14 cellular contexts compared by ENCODE assay signal in genomic region chr14:52954346-52955214, GRCh38. TPM values are rescaled to one million over a fixed set of nuclear protein-coding genes. Genes with fewer than 3 reads are reported as not detected.
DNase-seq lines count a peak whose midpoint lies in the region; ATAC-seq and TF ChIP-seq lines count a peak whose summit lies in the region.
"Had no signal": no experiment of that assay in that cellular context is flagged by ENCODE, and none has a peak within 500 bp of the region (broad histone marks: within the 10 kb centered on the region; RNA-seq: fewer than 3 reads in every experiment).

No MANE protein-coding gene starts in this region.

- peak overlapping the region; percentile 14 for H3K9ac ChIP-seq in SK-N-MC (ENCODE audit: insufficient read length)
- H3K9ac ChIP-seq in fibroblast of lung (ENCODE audit: insufficient read depth, low read length): no peak overlapping the region
- H3K9ac ChIP-seq: GM23248 had no signal

- H3K4me1 ChIP-seq in fibroblast of lung (ENCODE audit: control insufficient read depth, extremely low read depth, insufficient read depth, low read length) (peaks cover 2% of the 10 kb centered on the region), prostate gland (replicated peaks) (peaks cover 7% of the 10 kb centered on the region)

- no peak for ATAC-seq in sciatic nerve

- H3K4me2 ChIP-seq in fibroblast of lung (ENCODE audit: extremely low read depth, insufficient read depth, low read length): no peak overlapping the region

- peaks cover 1% of the 10 kb centered on the region for H4K20me1 ChIP-seq in fibroblast of lung (ENCODE audit: control insufficient read depth, extremely low read depth, insufficient read depth, low read length)

- H3K79me2 ChIP-seq in fibroblast of lung (ENCODE audit: control insufficient read depth, insufficient read depth, low read length): peaks cover 13% of the 10 kb centered on the region

- intact Hi-C loops in prostate gland (cut with DNase I) (loop anchor here (5.0 to 10.0 kb wide), 3 partner anchors 350 to 640 kb away; partner anchors contain the start of genes GPR137C, PTGER2 and TXNDC16), sciatic nerve (cut with DNase I) (no loop called here)

- H3K27ac ChIP-seq in SK-N-MC: peak overlapping the region; percentile 85
- no peak overlapping the region for H3K27ac ChIP-seq in fibroblast of lung (ENCODE audit: insufficient read depth, low read length)
- H3K27ac ChIP-seq in prostate gland: peak overlapping the region; percentile 45 to 59
- no peak overlapping the region for H3K27ac ChIP-seq in caudate nucleus (ENCODE audit: low read depth, low read length)
- H3K27ac ChIP-seq: GM23248 had no signal

- no peaks in the 10 kb centered on the region for H3K36me3 ChIP-seq in SK-N-MC (ENCODE audit: insufficient read depth, low read length)
- H3K36me3 ChIP-seq in fibroblast of lung (ENCODE audit: control insufficient read depth, insufficient read depth, low read length): no peaks in the 10 kb centered on the region
- no peaks in the 10 kb centered on the region for H3K36me3 ChIP-seq in prostate gland
- H3K36me3 ChIP-seq: Peyer's patch had no signal

- no peaks in the 10 kb centered on the region for H3K27me3 ChIP-seq in fibroblast of lung (ENCODE audit: control insufficient read depth, insufficient read depth, low read length)
- no peaks in the 10 kb centered on the region for H3K27me3 ChIP-seq in prostate gland (replicated peaks; ENCODE audit: insufficient read depth)
- H3K27me3 ChIP-seq: Peyer's patch had no signal

- H2AFZ ChIP-seq in fibroblast of lung (ENCODE audit: low read length): no peak overlapping the region
- H2AFZ ChIP-seq: GM23248 had no signal

- 73% methylated on average over 6 of the region's 6 CpGs for WGBS in prostate gland

- H3K9me3 ChIP-seq in SK-N-MC (ENCODE audit: low read depth, low read length) (no peaks in the 10 kb centered on the region), fibroblast of lung (ENCODE audit: control insufficient read depth, insufficient read depth, low read depth, low read length) (no peaks in the 10 kb centered on the region), prostate gland (no peaks in the 10 kb centered on the region)
- H3K9me3 ChIP-seq: Peyer's patch had no signal

- H3K4me3 ChIP-seq in GM12865 (ENCODE audit: low read depth, low read length): no peak overlapping the region
- H3K4me3 ChIP-seq in SK-N-MC: peak overlapping the region; percentile 25; the same call in 1 of the 2 replicates
- H3K4me3 ChIP-seq in fibroblast of lung (replicated peaks in 1 of 4; ENCODE audit: control extremely low read depth in 1 of 4, insufficient read depth in 1 of 4, low read depth in 3 of 4, low read length in 4 of 4): no peak overlapping the region
- no peak overlapping the region for H3K4me3 ChIP-seq in prostate gland
- H3K4me3 ChIP-seq: GM23248, Peyer's patch had no signal

- no peak for TF ChIP-seq POLR2A in prostate gland (IDR thresholded peaks at IDR 0.05)

- DNase-seq in GM12865 (ENCODE audit: low read depth) (peak; percentile 31), SK-N-MC (ENCODE audit: low read depth, low spot score) (peak; percentile 22), fibroblast of lung (ENCODE audit: low read depth in 2 of 2) (peak; percentile 68 to 89), prostate gland (ENCODE audit: low spot score) (no peak), COLO829 (ENCODE audit: low spot score) (no peak), sciatic nerve (ENCODE audit: low spot score) (no peak), NCI-H748 (lab: John Stamatoyannopoulos, UW; ENCODE audit: unreplicated experiment) (no peak), caudate nucleus (lab: John Stamatoyannopoulos, UW) (no peak)
- DNase-seq: activated naive CD8-positive, alpha-beta T cell treated with anti-CD3 and anti-CD28 coated beads, Interleukin-2, amount 10 ng/mL, durations not matched to agents 7 days and 5 days; GM23248; Peyer's patch; stimulated activated CD4-positive, alpha-beta T cell treated with anti-CD3 and anti-CD28 coated beads, Interleukin-12 subunit alpha, Interleukin-12 subunit beta, amount 100 ng/mL, for 4 hours; T-helper 2 cell had no signal

- TF ChIP-seq CTCF in GM12865 (IDR thresholded peaks at IDR 0.05; ENCODE audit: insufficient read depth, low read depth, low read length, missing control alignments): no peak
- TF ChIP-seq CTCF in fibroblast of lung (conservative IDR thresholded peaks at IDR 0.05 in 1 of 2, IDR thresholded peaks at IDR 0.05 in 1 of 2; ENCODE audit: low read depth in 1 of 2, low read length in 2 of 2): peak in 1 of 2 donors; percentile 2
- TF ChIP-seq CTCF in prostate gland (IDR thresholded peaks at IDR 0.05): no peak

RNA-seq across cellular contexts. Expression of gene FERMT2, which starts 3.7 kb away (rescaled TPM):
- total RNA-seq in fibroblast of lung (111 and 128 TPM in 2 replicates), prostate gland (10 to 100 TPM; 38.8 to 62.9 TPM), sciatic nerve (210 TPM)
- 176 and 439 TPM in 2 replicates for polyA plus RNA-seq in fibroblast of lung
- 78.4 and 190 TPM in 2 replicates for polyA plus RNA-seq in fibroblast of lung (2012)
- polyA minus RNA-seq in fibroblast of lung (ENCODE audit: low replicate concordance): 67.7 and 184 TPM in 2 replicates
- polyA plus RNA-seq: CD14-positive monocyte had no signal

Comparison
In these comparisons a context has a peak if more than half of its experiments do, and no peak if none do; other contexts are left out.
1. DNase-seq: peak in GM12865 (single experiment), SK-N-MC (single experiment) and fibroblast of lung (2 of 2); none in prostate gland (single experiment), COLO829 (single experiment), sciatic nerve (single experiment), NCI-H748 (single experiment) and caudate nucleus (0 of 61).
2. H3K27ac ChIP-seq: peak in SK-N-MC (single experiment) and prostate gland (2 of 2); none in fibroblast of lung (single experiment) and caudate nucleus (single experiment).